1 cellular context compared by ENCODE assay signal in genomic region chr6:117602151-117602898, GRCh38.
TF ChIP-seq lines count a peak whose summit lies in the region.

GOPC (minus strand) TSS chr6:117602511; CDS start chr6:117602288, 223 bp downstream.

TF ChIP-seq in K562, 482 proteins besides CTCF, POLR2A, EP300 and RAD21 (continued from another document and continues in another):
- TF ChIP-seq SFPQ (IDR thresholded peaks at IDR 0.05; ENCODE audit: low read depth, low read length) (no peak), ZNF184 (CRISPR knock-in tag; IDR thresholded peaks at IDR 0.05) (no peak), MYC (IDR thresholded peaks at IDR 0.05; ENCODE audit: low read depth, low read length) (peak; percentile 88), MYC (CRISPR knock-in tag; IDR thresholded peaks at IDR 0.05; ENCODE audit: borderline replicate concordance, low read depth) (peak; percentile 44; the same call in 1 of the 2 replicates), TAF9B (IDR thresholded peaks at IDR 0.05; ENCODE audit: partially characterized antibody) (peak; percentile 78), BRD9 (IDR thresholded peaks at IDR 0.05; ENCODE audit: low read depth, partially characterized antibody) (no peak), CC2D1A (IDR thresholded peaks at IDR 0.05) (peak; percentile 60; the same call in 1 of the 2 replicates), LCOR (CRISPR knock-in tag; IDR thresholded peaks at IDR 0.05) (peak; percentile 80), TEAD2 (tag; IDR thresholded peaks at IDR 0.05) (no peak), ZNF384 (IDR thresholded peaks at IDR 0.05; ENCODE audit: low read depth, low read length) (0 out of 2 replicates have a peak, but pooled peaks have one; percentile 3), ZNF175 (CRISPR knock-in tag; IDR thresholded peaks at IDR 0.05; ENCODE audit: low read depth) (no peak), HNRNPK (IDR thresholded peaks at IDR 0.05; ENCODE audit: low read depth, low read length, poor library complexity, severe bottlenecking) (no peak), ZNF511 (CRISPR knock-in tag; IDR thresholded peaks at IDR 0.05) (peak; percentile 74), TBL1XR1 (IDR thresholded peaks at IDR 0.05; ENCODE audit: low read length in 2 of 2) (no peak), TRIM24 (IDR thresholded peaks at IDR 0.05) (peak in 1 of 2 experiments; percentile 46; a peak in 1 of 4 replicates), POLR2G (IDR thresholded peaks at IDR 0.05; ENCODE audit: low read depth, low read length) (peak; percentile 98), ZNF134 (CRISPR knock-in tag; conservative IDR thresholded peaks at IDR 0.05) (no peak), ZBTB7A (IDR thresholded peaks at IDR 0.05; ENCODE audit: borderline replicate concordance, control insufficient read depth, low read depth, low read length) (peak; percentile 99), ZNF75A (CRISPR knock-in tag; IDR thresholded peaks at IDR 0.05) (no peak), ZNF124 (CRISPR knock-in tag; IDR thresholded peaks at IDR 0.05) (no peak), NBN (IDR thresholded peaks at IDR 0.05; ENCODE audit: low read depth) (no peak), ZZZ3 (IDR thresholded peaks at IDR 0.05) (0 out of 2 replicates have a peak, but pooled peaks have one; percentile 16), HCFC1 (IDR thresholded peaks at IDR 0.05; ENCODE audit: low read depth, low read length) (peak; percentile 73), COPS2 (conservative IDR thresholded peaks at IDR 0.05) (no peak), CHD2 (IDR thresholded peaks at IDR 0.05; ENCODE audit: low read depth, low read length) (peak; percentile 8), BRD4 (IDR thresholded peaks at IDR 0.05) (peak; percentile 33; the same call in 1 of the 2 replicates), MAFG (tag; conservative IDR thresholded peaks at IDR 0.05) (peak; percentile 37; the same call in 1 of the 2 replicates), MLLT1 (IDR thresholded peaks at IDR 0.05) (peak in 1 of 2 experiments; percentile 57; a peak in 1 of 4 replicates), MAZ (CRISPR knock-in tag; conservative IDR thresholded peaks at IDR 0.05 in 1 of 2, IDR thresholded peaks at IDR 0.05 in 1 of 2) (peak; percentile 73 to 80), ZKSCAN3 (CRISPR knock-in tag; IDR thresholded peaks at IDR 0.05) (no peak), DDX20 (tag; IDR thresholded peaks at IDR 0.05; ENCODE audit: low read depth) (no peak), SAP30 (IDR thresholded peaks at IDR 0.05; ENCODE audit: borderline replicate concordance, insufficient read depth, low read depth, low read length, poor library complexity, severe bottlenecking) (no peak), ELF2 (CRISPR knock-in tag; IDR thresholded peaks at IDR 0.05) (no peak), ZNF12 (CRISPR knock-in tag; IDR thresholded peaks at IDR 0.05) (0 out of 2 replicates have a peak, but pooled peaks have one; percentile 68), NR4A1 (CRISPR knock-in tag; IDR thresholded peaks at IDR 0.05) (no peak), NR4A1 (tag; IDR thresholded peaks at IDR 0.05) (no peak), MYNN (IDR thresholded peaks at IDR 0.05) (no peak), MYNN (CRISPR knock-in tag; IDR thresholded peaks at IDR 0.05) (no peak), KLF6 (CRISPR knock-in tag; IDR thresholded peaks at IDR 0.05; ENCODE audit: borderline replicate concordance) (peak; percentile 29; the same call in 1 of the 2 replicates), RBM22 (IDR thresholded peaks at IDR 0.05; ENCODE audit: low read depth, low read length, poor library complexity, severe bottlenecking) (no peak), SREBF2 (CRISPR knock-in tag; IDR thresholded peaks at IDR 0.05) (peak; percentile 82; the same call in 1 of the 2 replicates), ETV6 (IDR thresholded peaks at IDR 0.05; ENCODE audit: borderline replicate concordance in 1 of 2, low read depth in 2 of 2, low read length in 1 of 2) (0 out of 4 replicates have a peak, but pooled peaks of 1 of the 2 experiments have one; percentile 25), ETV6 (CRISPR knock-in tag; IDR thresholded peaks at IDR 0.05; ENCODE audit: borderline replicate concordance) (no peak), NR1H2 (CRISPR knock-in tag; IDR thresholded peaks at IDR 0.05) (peak; percentile 91; the same call in 1 of the 2 replicates), ZNF57 (CRISPR knock-in tag; IDR thresholded peaks at IDR 0.05) (no peak), PTBP1 (IDR thresholded peaks at IDR 0.05; ENCODE audit: low read depth, low read length) (peak; percentile 54; the same call in 1 of the 2 replicates), ZBTB1 (CRISPR knock-in tag; IDR thresholded peaks at IDR 0.05; ENCODE audit: borderline replicate concordance, low read depth) (peak; percentile 79; the same call in 1 of the 2 replicates), PHF8 (IDR thresholded peaks at IDR 0.05; ENCODE audit: borderline replicate concordance, low read length) (peak; percentile 98; the same call in 1 of the 2 replicates), TAF15 (IDR thresholded peaks at IDR 0.05; ENCODE audit: low read depth, low read length) (no peak), GTF2F1 (IDR thresholded peaks at IDR 0.05; ENCODE audit: low read depth, low read length) (0 out of 2 replicates have a peak, but pooled peaks have one; percentile 63), ZNF197 (CRISPR knock-in tag; IDR thresholded peaks at IDR 0.05; ENCODE audit: low read depth) (no peak), ZNF347 (CRISPR knock-in tag; IDR thresholded peaks at IDR 0.05; ENCODE audit: low read depth) (no peak), CBFB (CRISPR knock-in tag; IDR thresholded peaks at IDR 0.05) (peak; percentile 12; the same call in 1 of the 2 replicates), NFYB (IDR thresholded peaks at IDR 0.05; ENCODE audit: extremely low read depth, insufficient read length) (no peak), SMARCA5 (IDR thresholded peaks at IDR 0.05) (no peak), LEF1 (IDR thresholded peaks at IDR 0.05) (no peak), MEIS2 (IDR thresholded peaks at IDR 0.05; ENCODE audit: partially characterized antibody) (peak; percentile 94)
- TF ChIP-seq, protein P1, sequence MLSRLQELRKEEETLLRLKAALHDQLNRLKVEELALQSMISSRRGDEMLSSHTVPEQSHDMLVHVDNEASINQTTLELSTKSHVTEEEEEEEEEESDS (CRISPR knock-in tag; IDR thresholded peaks at IDR 0.05), result no peak
- TF ChIP-seq, protein P2, sequence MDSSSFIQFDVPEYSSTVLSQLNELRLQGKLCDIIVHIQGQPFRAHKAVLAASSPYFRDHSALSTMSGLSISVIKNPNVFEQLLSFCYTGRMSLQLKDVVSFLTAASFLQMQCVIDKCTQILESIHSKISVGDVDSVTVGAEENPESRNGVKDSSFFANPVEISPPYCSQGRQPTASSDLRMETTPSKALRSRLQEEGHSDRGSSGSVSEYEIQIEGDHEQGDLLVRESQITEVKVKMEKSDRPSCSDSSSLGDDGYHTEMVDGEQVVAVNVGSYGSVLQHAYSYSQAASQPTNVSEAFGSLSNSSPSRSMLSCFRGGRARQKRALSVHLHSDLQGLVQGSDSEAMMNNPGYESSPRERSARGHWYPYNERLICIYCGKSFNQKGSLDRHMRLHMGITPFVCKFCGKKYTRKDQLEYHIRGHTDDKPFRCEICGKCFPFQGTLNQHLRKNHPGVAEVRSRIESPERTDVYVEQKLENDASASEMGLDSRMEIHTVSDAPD (CRISPR knock-in tag; IDR thresholded peaks at IDR 0.05), result no peak
- TF ChIP-seq, protein P3, sequence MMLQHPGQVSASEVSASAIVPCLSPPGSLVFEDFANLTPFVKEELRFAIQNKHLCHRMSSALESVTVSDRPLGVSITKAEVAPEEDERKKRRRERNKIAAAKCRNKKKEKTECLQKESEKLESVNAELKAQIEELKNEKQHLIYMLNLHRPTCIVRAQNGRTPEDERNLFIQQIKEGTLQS (IDR thresholded peaks at IDR 0.05), result no peak
- TF ChIP-seq, protein P3 (CRISPR knock-in tag; conservative IDR thresholded peaks at IDR 0.05), result peak; percentile 76
- TF ChIP-seq, protein P4, sequence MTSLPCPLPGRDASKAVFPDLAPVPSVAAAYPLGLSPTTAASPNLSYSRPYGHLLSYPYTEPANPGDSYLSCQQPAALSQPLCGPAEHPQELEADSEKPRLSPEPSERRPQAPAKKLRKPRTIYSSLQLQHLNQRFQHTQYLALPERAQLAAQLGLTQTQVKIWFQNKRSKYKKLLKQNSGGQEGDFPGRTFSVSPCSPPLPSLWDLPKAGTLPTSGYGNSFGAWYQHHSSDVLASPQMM (CRISPR knock-in tag; IDR thresholded peaks at IDR 0.05), result no peak
- TF ChIP-seq, protein P5, sequence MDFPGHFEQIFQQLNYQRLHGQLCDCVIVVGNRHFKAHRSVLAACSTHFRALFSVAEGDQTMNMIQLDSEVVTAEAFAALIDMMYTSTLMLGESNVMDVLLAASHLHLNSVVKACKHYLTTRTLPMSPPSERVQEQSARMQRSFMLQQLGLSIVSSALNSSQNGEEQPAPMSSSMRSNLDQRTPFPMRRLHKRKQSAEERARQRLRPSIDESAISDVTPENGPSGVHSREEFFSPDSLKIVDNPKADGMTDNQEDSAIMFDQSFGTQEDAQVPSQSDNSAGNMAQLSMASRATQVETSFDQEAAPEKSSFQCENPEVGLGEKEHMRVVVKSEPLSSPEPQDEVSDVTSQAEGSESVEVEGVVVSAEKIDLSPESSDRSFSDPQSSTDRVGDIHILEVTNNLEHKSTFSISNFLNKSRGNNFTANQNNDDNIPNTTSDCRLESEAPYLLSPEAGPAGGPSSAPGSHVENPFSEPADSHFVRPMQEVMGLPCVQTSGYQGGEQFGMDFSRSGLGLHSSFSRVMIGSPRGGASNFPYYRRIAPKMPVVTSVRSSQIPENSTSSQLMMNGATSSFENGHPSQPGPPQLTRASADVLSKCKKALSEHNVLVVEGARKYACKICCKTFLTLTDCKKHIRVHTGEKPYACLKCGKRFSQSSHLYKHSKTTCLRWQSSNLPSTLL (IDR thresholded peaks at IDR 0.05), result no peak
- TF ChIP-seq, protein P6, sequence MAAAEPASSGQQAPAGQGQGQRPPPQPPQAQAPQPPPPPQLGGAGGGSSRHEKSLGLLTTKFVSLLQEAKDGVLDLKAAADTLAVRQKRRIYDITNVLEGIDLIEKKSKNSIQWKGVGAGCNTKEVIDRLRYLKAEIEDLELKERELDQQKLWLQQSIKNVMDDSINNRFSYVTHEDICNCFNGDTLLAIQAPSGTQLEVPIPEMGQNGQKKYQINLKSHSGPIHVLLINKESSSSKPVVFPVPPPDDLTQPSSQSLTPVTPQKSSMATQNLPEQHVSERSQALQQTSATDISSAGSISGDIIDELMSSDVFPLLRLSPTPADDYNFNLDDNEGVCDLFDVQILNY (CRISPR knock-in tag; IDR thresholded peaks at IDR 0.05), result peak; percentile 19; the same call in 1 of the 2 replicates
- TF ChIP-seq, protein P7, sequence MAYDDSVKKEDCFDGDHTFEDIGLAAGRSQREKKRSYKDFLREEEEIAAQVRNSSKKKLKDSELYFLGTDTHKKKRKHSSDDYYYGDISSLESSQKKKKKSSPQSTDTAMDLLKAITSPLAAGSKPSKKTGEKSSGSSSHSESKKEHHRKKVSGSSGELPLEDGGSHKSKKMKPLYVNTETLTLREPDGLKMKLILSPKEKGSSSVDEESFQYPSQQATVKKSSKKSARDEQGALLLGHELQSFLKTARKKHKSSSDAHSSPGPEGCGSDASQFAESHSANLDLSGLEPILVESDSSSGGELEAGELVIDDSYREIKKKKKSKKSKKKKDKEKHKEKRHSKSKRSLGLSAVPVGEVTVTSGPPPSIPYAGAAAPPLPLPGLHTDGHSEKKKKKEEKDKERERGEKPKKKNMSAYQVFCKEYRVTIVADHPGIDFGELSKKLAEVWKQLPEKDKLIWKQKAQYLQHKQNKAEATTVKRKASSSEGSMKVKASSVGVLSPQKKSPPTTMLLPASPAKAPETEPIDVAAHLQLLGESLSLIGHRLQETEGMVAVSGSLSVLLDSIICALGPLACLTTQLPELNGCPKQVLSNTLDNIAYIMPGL (CRISPR knock-in tag; IDR thresholded peaks at IDR 0.05), result peak; percentile 54; the same call in 1 of the 2 replicates
- TF ChIP-seq, protein P8, sequence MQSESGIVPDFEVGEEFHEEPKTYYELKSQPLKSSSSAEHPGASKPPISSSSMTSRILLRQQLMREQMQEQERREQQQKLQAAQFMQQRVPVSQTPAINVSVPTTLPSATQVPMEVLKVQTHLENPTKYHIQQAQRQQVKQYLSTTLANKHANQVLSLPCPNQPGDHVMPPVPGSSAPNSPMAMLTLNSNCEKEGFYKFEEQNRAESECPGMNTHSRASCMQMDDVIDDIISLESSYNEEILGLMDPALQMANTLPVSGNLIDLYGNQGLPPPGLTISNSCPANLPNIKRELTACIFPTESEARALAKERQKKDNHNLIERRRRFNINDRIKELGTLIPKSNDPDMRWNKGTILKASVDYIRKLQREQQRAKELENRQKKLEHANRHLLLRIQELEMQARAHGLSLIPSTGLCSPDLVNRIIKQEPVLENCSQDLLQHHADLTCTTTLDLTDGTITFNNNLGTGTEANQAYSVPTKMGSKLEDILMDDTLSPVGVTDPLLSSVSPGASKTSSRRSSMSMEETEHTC (IDR thresholded peaks at IDR 0.05), result no peak
